In the genomic region with DNA sequence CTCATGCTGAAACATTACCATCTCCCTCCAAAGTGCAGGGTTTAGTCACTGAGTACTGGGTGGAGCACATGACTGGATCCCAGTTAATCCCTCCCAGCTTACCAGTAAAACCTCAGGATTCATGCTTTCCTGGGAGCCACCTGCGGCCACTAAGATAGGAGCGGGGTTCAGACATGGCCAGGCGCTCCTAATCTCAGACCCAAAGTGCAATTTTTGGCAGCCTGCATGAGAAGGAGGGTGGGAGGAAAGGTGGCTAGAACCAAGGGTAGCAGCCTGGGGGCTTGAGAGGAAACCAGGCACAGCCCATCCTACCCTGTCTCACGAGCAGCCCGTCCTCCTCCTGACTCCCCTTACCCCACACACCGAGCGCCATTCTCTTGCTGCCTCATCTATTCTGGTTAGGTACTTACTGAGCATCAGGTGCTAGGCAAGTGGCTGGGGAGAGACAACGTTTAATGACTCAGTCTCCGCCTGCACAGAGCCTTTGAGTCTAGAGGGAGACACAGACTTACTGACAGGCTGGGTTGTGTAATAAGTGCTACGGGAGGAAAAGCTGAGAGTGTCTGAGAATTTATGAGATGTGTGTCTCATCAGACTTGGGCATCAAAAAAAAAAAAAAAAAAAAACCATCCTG, we compare ENCODE assay signal across 9 cellular contexts. TPM values are rescaled to one million over a fixed set of nuclear protein-coding genes. Genes with fewer than 3 reads are reported as not detected.
DNase-seq lines count a peak whose midpoint lies in the region; ATAC-seq and TF ChIP-seq lines count a peak whose summit lies in the region.
"Had no signal": no experiment of that assay in that cellular context is flagged by ENCODE, and none has a peak within 500 bp of the region (broad histone marks: within the 10 kb centered on the region; RNA-seq: fewer than 3 reads in every experiment).

No MANE protein-coding gene starts in this region.

- no peaks in the 10 kb centered on the region for H3K36me3 ChIP-seq in left ventricle myocardium inferior
- no peaks in the 10 kb centered on the region for H3K36me3 ChIP-seq in thoracic aorta

- ATAC-seq in thoracic aorta (ENCODE audit: insufficient number of reproducible peaks, low FRiP score, low read depth) (peak; percentile 51), GM18520 (IDR thresholded peaks at IDR 0.05; ENCODE audit: unreplicated experiment) (no peak)

- H3K9me3 ChIP-seq in left ventricle myocardium inferior (replicated peaks) (no peaks in the 10 kb centered on the region), thoracic aorta (no peaks in the 10 kb centered on the region)

- H3K4me1 ChIP-seq in left ventricle myocardium inferior (no peaks in the 10 kb centered on the region), thoracic aorta (ENCODE audit: control insufficient read depth in 1 of 2, low read depth in 2 of 2) (peaks cover 51 to 82% of the 10 kb centered on the region in 2 donors)

- TF ChIP-seq CTCF in WI38 (IDR thresholded peaks at IDR 0.05; ENCODE audit: low read depth, low read length) = no peak
- no peak for TF ChIP-seq CTCF in left ventricle myocardium inferior (IDR thresholded peaks at IDR 0.05; ENCODE audit: borderline replicate concordance)
- no peak for TF ChIP-seq CTCF in thoracic aorta (IDR thresholded peaks at IDR 0.05)

- intact Hi-C loops in left ventricle myocardium inferior (cut with micrococcal nuclease) = no loop called here

- H3K4me3 ChIP-seq in WI38 (ENCODE audit: low read depth, low read length) (peak overlapping the region; percentile 20), left ventricle myocardium inferior (no peak overlapping the region), thoracic aorta (peak overlapping the region; percentile 69)

- H3K27ac ChIP-seq in left ventricle myocardium inferior (replicated peaks) (peak overlapping the region; percentile 69), thoracic aorta (peak overlapping the region; percentile 94)

- DNase-seq in SIG-M5 treated with dmso at 0.1 percent for 504 hours (lab: John Stamatoyannopoulos, UW; ENCODE audit: unreplicated experiment) (peak; percentile 52), SIG-M5 (lab: John Stamatoyannopoulos, UW) (no peak), left ventricle myocardium inferior (no peak), thoracic aorta (ENCODE audit: low spot score) (peak; percentile 49), iPS-NIHi7 (ENCODE audit: extremely low spot score) (no peak), NCI-H146 (lab: John Stamatoyannopoulos, UW) (no peak)

- H3K27me3 ChIP-seq in left ventricle myocardium inferior (ENCODE audit: low read depth) (peaks cover 35% of the 10 kb centered on the region), thoracic aorta (replicated peaks; ENCODE audit: insufficient read depth) (no peaks in the 10 kb centered on the region)

RNA-seq across cellular contexts. Expression of gene GPRC5A, which starts 9.9 kb away (rescaled TPM):
- 0.77 TPM for total RNA-seq in left ventricle myocardium inferior
- total RNA-seq in thoracic aorta = 100 to 1,000 TPM in 1 of 2 donors, 10 to 100 TPM in 1; 42.8 to 123 TPM
- total RNA-seq: B cell had no signal

RNA-seq across cellular contexts. Expression of gene GPRC5D, which starts 50.7 kb away (rescaled TPM):
- not detected for total RNA-seq in left ventricle myocardium inferior
- not detected for total RNA-seq in thoracic aorta

Comparison
In these comparisons a context has a peak if more than half of its experiments do, and no peak if none do; other contexts are left out.
1. DNase-seq: peak in SIG-M5 treated with dmso at 0.1 percent for 504 hours (single experiment) and thoracic aorta (single experiment); none in SIG-M5 (single experiment), left ventricle myocardium inferior (single experiment), iPS-NIHi7 (single experiment) and NCI-H146 (single experiment).
2. RNA of gene GPRC5A, which starts 9.9 kb away (total RNA-seq): 42.8 to 123 TPM in thoracic aorta; 0.77 TPM in left ventricle myocardium inferior (single experiment); every median in the first group is over 10 times any median in the second.